Comparison of ENCODE assay signal across 22 cellular contexts in genomic region chr20:62338294-62338620, GRCh38.
"Had no signal": no experiment of that assay in that cellular context is flagged by ENCODE, and none has a peak within 500 bp of the region (broad histone marks: within the 10 kb centered on the region; RNA-seq: fewer than 3 reads in every experiment).

No MANE protein-coding gene starts in this region.

- H3K27ac ChIP-seq: body of pancreas, cardiac muscle cell, hepatocyte, left lung, neutrophil, ovary, prostate gland had no signal

- H3K36me3 Mint-ChIP-seq: activated CD8-positive, alpha-beta memory T cell treated with anti-CD3 and anti-CD28 coated beads, Interleukin-2, amount 10 ng/mL, durations not matched to agents 7 days and 5 days; activated naive CD4-positive, alpha-beta T cell treated with anti-CD3 and anti-CD28 coated beads, Interleukin-2, amount 10 ng/mL, durations not matched to agents 7 days and 5 days; natural killer cell had no signal

- H3K4me3 ChIP-seq: body of pancreas, cardiac muscle cell, hepatocyte, left lung, ovary, prostate gland, upper lobe of left lung had no signal

- DNase-seq: activated CD4-positive, alpha-beta memory T cell treated with anti-CD3 and anti-CD28 coated beads, Interleukin-2, amount 10 ng/mL, durations not matched to agents 7 days and 5 days; activated CD4-positive, alpha-beta T cell treated with anti-CD3 and anti-CD28 coated beads, Interleukin-2, amount 10 ng/mL, durations not matched to agents 24 days and 14 days; activated CD8-positive, alpha-beta memory T cell treated with anti-CD3 and anti-CD28 coated beads, Interleukin-2, amount 10 ng/mL, durations not matched to agents 7 days and 5 days; activated effector memory CD4-positive, alpha-beta T cell treated with anti-CD3 and anti-CD28 coated beads, Interleukin-2, amount 50 U/mL, for 16 hours; activated naive CD4-positive, alpha-beta T cell treated with anti-CD3 and anti-CD28 coated beads, Interleukin-2, amount 10 ng/mL, durations not matched to agents 7 days and 5 days; activated T-cell treated with anti-CD3 and anti-CD28 coated beads for 4 hours; anterior cingulate cortex; body of pancreas; cortex of kidney; kidney glomerular epithelial cell; natural killer cell; ovary; stimulated activated CD4-positive, alpha-beta T cell treated with anti-CD3 and anti-CD28 coated beads, Interleukin-4, amount 100 ng/mL, for 1 hour; stimulated activated naive CD8-positive, alpha-beta T cell treated with anti-CD3 and anti-CD28 coated beads, Interleukin-15, Interleukin-2, amounts not matched to agents 100 U/mL and 50 U/mL, for 24 hours; T-helper 17 cell had no signal

- H3K9me3 ChIP-seq: body of pancreas, left lung, neutrophil, ovary, prostate gland, upper lobe of left lung had no signal

- H2AFZ ChIP-seq: hepatocyte had no signal

- H3K4me1 Mint-ChIP-seq: activated CD4-positive, alpha-beta memory T cell treated with anti-CD3 and anti-CD28 coated beads, Interleukin-2, amount 10 ng/mL, durations not matched to agents 7 days and 5 days; activated CD4-positive, alpha-beta T cell treated with anti-CD3 and anti-CD28 coated beads, Interleukin-2, amount 10 ng/mL, durations not matched to agents 24 days and 14 days; activated CD8-positive, alpha-beta memory T cell treated with anti-CD3 and anti-CD28 coated beads, Interleukin-2, amount 10 ng/mL, durations not matched to agents 7 days and 5 days; activated naive CD4-positive, alpha-beta T cell treated with anti-CD3 and anti-CD28 coated beads, Interleukin-2, amount 10 ng/mL, durations not matched to agents 7 days and 5 days; mesothelial cell of epicardium; natural killer cell; T-helper 17 cell had no signal

- H3K4me2 ChIP-seq: hepatocyte had no signal

- H3K27me3 ChIP-seq: body of pancreas, cardiac muscle cell, hepatocyte, left lung, ovary, upper lobe of left lung had no signal

- H3K4me1 ChIP-seq: body of pancreas, left lung, prostate gland, upper lobe of left lung had no signal

- H3K36me3 ChIP-seq: neutrophil, ovary had no signal

- H3K9me3 Mint-ChIP-seq: activated CD4-positive, alpha-beta memory T cell treated with anti-CD3 and anti-CD28 coated beads, Interleukin-2, amount 10 ng/mL, durations not matched to agents 7 days and 5 days; activated CD4-positive, alpha-beta T cell treated with anti-CD3 and anti-CD28 coated beads, Interleukin-2, amount 10 ng/mL, durations not matched to agents 24 days and 14 days; activated naive CD4-positive, alpha-beta T cell treated with anti-CD3 and anti-CD28 coated beads, Interleukin-2, amount 10 ng/mL, durations not matched to agents 7 days and 5 days; natural killer cell had no signal

- H3K4me3 Mint-ChIP-seq: activated CD4-positive, alpha-beta memory T cell treated with anti-CD3 and anti-CD28 coated beads, Interleukin-2, amount 10 ng/mL, durations not matched to agents 7 days and 5 days; activated CD4-positive, alpha-beta T cell treated with anti-CD3 and anti-CD28 coated beads, Interleukin-2, amount 10 ng/mL, durations not matched to agents 24 days and 14 days; activated CD8-positive, alpha-beta memory T cell treated with anti-CD3 and anti-CD28 coated beads, Interleukin-2, amount 10 ng/mL, durations not matched to agents 7 days and 5 days; activated naive CD4-positive, alpha-beta T cell treated with anti-CD3 and anti-CD28 coated beads, Interleukin-2, amount 10 ng/mL, durations not matched to agents 7 days and 5 days; mesothelial cell of epicardium; natural killer cell; T-helper 17 cell had no signal

- H3K27ac Mint-ChIP-seq: activated CD4-positive, alpha-beta memory T cell treated with anti-CD3 and anti-CD28 coated beads, Interleukin-2, amount 10 ng/mL, durations not matched to agents 7 days and 5 days; activated CD4-positive, alpha-beta T cell treated with anti-CD3 and anti-CD28 coated beads, Interleukin-2, amount 10 ng/mL, durations not matched to agents 24 days and 14 days; activated CD8-positive, alpha-beta memory T cell treated with anti-CD3 and anti-CD28 coated beads, Interleukin-2, amount 10 ng/mL, durations not matched to agents 7 days and 5 days; activated naive CD4-positive, alpha-beta T cell treated with anti-CD3 and anti-CD28 coated beads, Interleukin-2, amount 10 ng/mL, durations not matched to agents 7 days and 5 days; mesothelial cell of epicardium; natural killer cell; T-helper 17 cell had no signal

- ATAC-seq: activated CD8-positive, alpha-beta memory T cell treated with anti-CD3 and anti-CD28 coated beads, Interleukin-2, amount 10 ng/mL, durations not matched to agents 7 days and 5 days; body of pancreas; left lung; stimulated activated naive CD8-positive, alpha-beta T cell treated with anti-CD3 and anti-CD28 coated beads, Interleukin-15, Interleukin-2, amounts not matched to agents 100 U/mL and 50 U/mL, for 24 hours had no signal
